In genomic region chr17:57406981-57407286, GRCh38 we compare ENCODE assay signal across 14 cellular contexts.
DNase-seq lines count a peak whose midpoint lies in the region; ATAC-seq, FAIRE-seq and TF ChIP-seq lines count a peak whose summit lies in the region.
"Had no signal": no experiment of that assay in that cellular context is flagged by ENCODE, and none has a peak within 500 bp of the region (broad histone marks: within the 10 kb centered on the region; RNA-seq: fewer than 3 reads in every experiment).

No MANE protein-coding gene starts in this region.

- H3K79me2 ChIP-seq in astrocyte (ENCODE audit: insufficient read depth, low read length), result peaks cover 8% of the 10 kb centered on the region

- H3K27me3 Mint-ChIP-seq in stimulated activated naive CD8-positive, alpha-beta T cell treated with anti-CD3 and anti-CD28 coated beads, Interleukin-15, Interleukin-2, amounts not matched to agents 100 ng/mL and 50 ng/mL, for 24 hours, result no peaks in the 10 kb centered on the region
- no peaks in the 10 kb centered on the region for H3K27me3 Mint-ChIP-seq in astrocyte (ENCODE audit: low read depth, unreplicated experiment)
- peaks cover 20% of the 10 kb centered on the region for H3K27me3 Mint-ChIP-seq in nephron (ENCODE audit: low read depth)
- H3K27me3 Mint-ChIP-seq: effector memory CD8-positive, alpha-beta T cell had no signal

- peaks cover 20% of the 10 kb centered on the region for H3K36me3 Mint-ChIP-seq in stimulated activated naive CD8-positive, alpha-beta T cell treated with anti-CD3 and anti-CD28 coated beads, Interleukin-15, Interleukin-2, amounts not matched to agents 100 ng/mL and 50 ng/mL, for 24 hours (ENCODE audit: low read depth)
- H3K36me3 Mint-ChIP-seq in astrocyte (ENCODE audit: low read depth, unreplicated experiment) (peaks cover 2% of the 10 kb centered on the region), nephron (ENCODE audit: low read depth) (peaks cover 25% of the 10 kb centered on the region)

- no peak overlapping the region for H3K4me3 ChIP-seq in astrocyte (ENCODE audit: insufficient read depth, low read depth, low read length)
- H3K4me3 ChIP-seq: upper lobe of right lung had no signal

- H3K9ac ChIP-seq in astrocyte (ENCODE audit: low read length), result peak overlapping the region; percentile 68

- H3K27me3 ChIP-seq in astrocyte (ENCODE audit: insufficient read depth, low read length), result no peaks in the 10 kb centered on the region
- H3K27me3 ChIP-seq in foreskin keratinocyte, result no peaks in the 10 kb centered on the region
- H3K27me3 ChIP-seq: upper lobe of right lung had no signal

- no peak for FAIRE-seq in astrocyte (lab: Jason Lieb, UNC)

- peak overlapping the region; percentile 76 for H3K27ac ChIP-seq in astrocyte (ENCODE audit: low read depth, low read length)
- no peak overlapping the region for H3K27ac ChIP-seq in foreskin keratinocyte
- H3K27ac ChIP-seq: upper lobe of right lung had no signal

- no peak for DNase-seq in stimulated activated naive CD8-positive, alpha-beta T cell treated with anti-CD3 and anti-CD28 coated beads, Interleukin-15, Interleukin-2, amounts not matched to agents 100 U/mL and 50 U/mL, for 24 hours
- DNase-seq in astrocyte (ENCODE audit: low read depth), result no peak
- DNase-seq in foreskin keratinocyte, result no peak
- DNase-seq: activated effector memory CD4-positive, alpha-beta T cell treated with Interleukin-2 at 50 U/mL for 16 hours; COR-L47; effector memory CD8-positive, alpha-beta T cell; NCI-H187 treated with DMSO at 0.1 percent for 48 hours; stimulated activated CD4-positive, alpha-beta T cell treated with anti-CD3 and anti-CD28 coated beads, Interleukin-4, amount 100 ng/mL, for 24 hours; upper lobe of right lung had no signal

- H4K20me1 ChIP-seq in astrocyte (ENCODE audit: insufficient read depth, low read length), result no peaks in the 10 kb centered on the region

- peak overlapping the region; percentile 75 for H3K4me2 ChIP-seq in astrocyte (ENCODE audit: low read length)

- no peaks in the 10 kb centered on the region for H3K36me3 ChIP-seq in astrocyte (ENCODE audit: insufficient read depth, low read length)
- H3K36me3 ChIP-seq: upper lobe of right lung had no signal

- H3K4me1 ChIP-seq in astrocyte (ENCODE audit: insufficient read depth, low read length) (peaks cover 39% of the 10 kb centered on the region), foreskin keratinocyte (peaks cover 8% of the 10 kb centered on the region)

- no peaks in the 10 kb centered on the region for H3K9me3 ChIP-seq in astrocyte (ENCODE audit: insufficient read depth, low read depth, low read length)
- H3K9me3 ChIP-seq: upper lobe of right lung had no signal

- ATAC-seq in stimulated activated naive CD8-positive, alpha-beta T cell treated with anti-CD3 and anti-CD28 coated beads, Interleukin-15, Interleukin-2, amounts not matched to agents 100 U/mL and 50 U/mL, for 24 hours, result no peak
- ATAC-seq in HG02678 (IDR thresholded peaks at IDR 0.05; ENCODE audit: unreplicated experiment), result no peak
- ATAC-seq in HG02763 (IDR thresholded peaks at IDR 0.05; ENCODE audit: unreplicated experiment), result no peak
- no peak for ATAC-seq in foreskin keratinocyte
- no peak for ATAC-seq in GM21619 (IDR thresholded peaks at IDR 0.05; ENCODE audit: unreplicated experiment)
- ATAC-seq: effector memory CD8-positive, alpha-beta T cell had no signal

- H3K4me1 Mint-ChIP-seq in stimulated activated naive CD8-positive, alpha-beta T cell treated with anti-CD3 and anti-CD28 coated beads, Interleukin-15, Interleukin-2, amounts not matched to agents 100 ng/mL and 50 ng/mL, for 24 hours (ENCODE audit: low read depth), result peaks cover 49% of the 10 kb centered on the region
- H3K4me1 Mint-ChIP-seq in astrocyte (ENCODE audit: low read depth, unreplicated experiment) (peaks cover 27% of the 10 kb centered on the region), nephron (peaks cover 42% of the 10 kb centered on the region)

- peak overlapping the region; percentile 72 for H3K27ac Mint-ChIP-seq in stimulated activated naive CD8-positive, alpha-beta T cell treated with anti-CD3 and anti-CD28 coated beads, Interleukin-15, Interleukin-2, amounts not matched to agents 100 ng/mL and 50 ng/mL, for 24 hours
- H3K27ac Mint-ChIP-seq in astrocyte (ENCODE audit: unreplicated experiment) (peak overlapping the region; percentile 37), nephron (peak overlapping the region; percentile 97 to 99 (median 97))

- TF ChIP-seq CTCF in astrocyte (IDR thresholded peaks at IDR 0.05; ENCODE audit: insufficient read depth, low read depth, low read length), result no peak
- no peak for TF ChIP-seq CTCF in nephron (IDR thresholded peaks at IDR 0.05; ENCODE audit: unreplicated experiment in 3 of 3)
- no peak for TF ChIP-seq CTCF in foreskin keratinocyte (conservative IDR thresholded peaks at IDR 0.05)

- no peaks in the 10 kb centered on the region for H3K9me3 Mint-ChIP-seq in stimulated activated naive CD8-positive, alpha-beta T cell treated with anti-CD3 and anti-CD28 coated beads, Interleukin-15, Interleukin-2, amounts not matched to agents 100 ng/mL and 50 ng/mL, for 24 hours
- H3K9me3 Mint-ChIP-seq in astrocyte (ENCODE audit: unreplicated experiment) (no peaks in the 10 kb centered on the region), nephron (no peaks in the 10 kb centered on the region)
- H3K9me3 Mint-ChIP-seq: effector memory CD8-positive, alpha-beta T cell had no signal

- no peak overlapping the region for H3K4me3 Mint-ChIP-seq in stimulated activated naive CD8-positive, alpha-beta T cell treated with anti-CD3 and anti-CD28 coated beads, Interleukin-15, Interleukin-2, amounts not matched to agents 100 ng/mL and 50 ng/mL, for 24 hours
- H3K4me3 Mint-ChIP-seq in astrocyte (ENCODE audit: unreplicated experiment) (peak overlapping the region; percentile 66), nephron (peak overlapping the region; percentile 19 to 60 (median 31))
- H3K4me3 Mint-ChIP-seq: effector memory CD8-positive, alpha-beta T cell had no signal

- H2AFZ ChIP-seq in astrocyte (ENCODE audit: low read depth, low read length), result peak overlapping the region; percentile 34

Comparison
In these comparisons a context has a peak if more than half of its experiments do, and no peak if none do; other contexts are left out.
1. H3K27ac Mint-ChIP-seq: peak in every context shown above with its lines; median percentile 97 in nephron; 72 in stimulated activated naive CD8-positive, alpha-beta T cell treated with anti-CD3 and anti-CD28 coated beads, Interleukin-15, Interleukin-2, amounts not matched to agents 100 ng/mL and 50 ng/mL, for 24 hours; 37 in astrocyte.